In the genomic region with DNA sequence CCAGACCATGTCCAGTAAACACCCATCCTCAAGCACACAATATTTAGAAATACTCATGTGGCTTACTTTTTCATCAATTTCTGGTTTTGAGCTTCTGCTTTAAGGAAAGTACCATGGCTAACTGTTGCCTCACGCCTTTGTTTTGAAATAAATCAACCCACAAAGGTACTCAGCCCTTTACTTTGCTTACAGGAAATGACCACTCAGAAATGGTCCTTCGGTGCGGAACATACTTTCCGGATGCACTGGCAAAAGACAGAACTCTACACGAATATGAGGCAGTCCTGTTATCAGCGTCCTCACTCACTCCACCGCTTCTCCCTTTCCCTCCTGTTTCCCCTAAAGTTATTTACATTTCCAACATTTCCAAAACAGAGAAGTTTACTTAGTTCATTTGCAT, we compare ENCODE assay signal across 1 cellular context.
TF ChIP-seq lines count a peak whose summit lies in the region.

No MANE protein-coding gene starts in this region.

TF ChIP-seq in HepG2, 621 proteins besides CTCF, POLR2A, EP300 and RAD21:
- TF ChIP-seq FLYWCH1 (CRISPR knock-in tag; IDR thresholded peaks at IDR 0.05), result no peak
- TF ChIP-seq STAG1 (CRISPR knock-in tag; IDR thresholded peaks at IDR 0.05), result no peak
- no peak for TF ChIP-seq ZNF703 (CRISPR knock-in tag; IDR thresholded peaks at IDR 0.05; ENCODE audit: borderline replicate concordance)
- TF ChIP-seq, protein P1, sequence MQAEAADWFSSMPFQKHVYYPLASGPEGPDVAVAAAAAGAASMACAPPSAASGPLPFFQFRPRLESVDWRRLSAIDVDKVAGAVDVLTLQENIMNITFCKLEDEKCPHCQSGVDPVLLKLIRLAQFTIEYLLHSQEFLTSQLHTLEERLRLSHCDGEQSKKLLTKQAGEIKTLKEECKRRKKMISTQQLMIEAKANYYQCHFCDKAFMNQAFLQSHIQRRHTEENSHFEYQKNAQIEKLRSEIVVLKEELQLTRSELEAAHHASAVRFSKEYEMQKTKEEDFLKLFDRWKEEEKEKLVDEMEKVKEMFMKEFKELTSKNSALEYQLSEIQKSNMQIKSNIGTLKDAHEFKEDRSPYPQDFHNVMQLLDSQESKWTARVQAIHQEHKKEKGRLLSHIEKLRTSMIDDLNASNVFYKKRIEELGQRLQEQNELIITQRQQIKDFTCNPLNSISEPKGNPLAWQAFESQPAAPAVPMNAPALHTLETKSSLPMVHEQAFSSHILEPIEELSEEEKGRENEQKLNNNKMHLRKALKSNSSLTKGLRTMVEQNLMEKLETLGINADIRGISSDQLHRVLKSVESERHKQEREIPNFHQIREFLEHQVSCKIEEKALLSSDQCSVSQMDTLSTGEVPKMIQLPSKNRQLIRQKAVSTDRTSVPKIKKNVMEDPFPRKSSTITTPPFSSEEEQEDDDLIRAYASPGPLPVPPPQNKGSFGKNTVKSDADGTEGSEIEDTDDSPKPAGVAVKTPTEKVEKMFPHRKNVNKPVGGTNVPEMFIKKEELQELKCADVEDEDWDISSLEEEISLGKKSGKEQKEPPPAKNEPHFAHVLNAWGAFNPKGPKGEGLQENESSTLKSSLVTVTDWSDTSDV (CRISPR knock-in tag; IDR thresholded peaks at IDR 0.05), result no peak
- no peak for TF ChIP-seq ZNF781 (CRISPR knock-in tag; IDR thresholded peaks at IDR 0.05; ENCODE audit: borderline replicate concordance, not compliant biosample characterization)
- no peak for TF ChIP-seq ZNF652 (CRISPR knock-in tag; IDR thresholded peaks at IDR 0.05; ENCODE audit: borderline replicate concordance, low read depth)
- no peak for TF ChIP-seq TP53 (CRISPR knock-in tag; conservative IDR thresholded peaks at IDR 0.05)
- TF ChIP-seq ZBTB39 (CRISPR knock-in tag; IDR thresholded peaks at IDR 0.05), result no peak
- TF ChIP-seq NR2F6 (IDR thresholded peaks at IDR 0.05), result no peak
- TF ChIP-seq NR2F6 (CRISPR knock-in tag; IDR thresholded peaks at IDR 0.05), result no peak
- TF ChIP-seq ZNF607 (CRISPR knock-in tag; IDR thresholded peaks at IDR 0.05; ENCODE audit: borderline replicate concordance), result no peak
- TF ChIP-seq, protein P2, sequence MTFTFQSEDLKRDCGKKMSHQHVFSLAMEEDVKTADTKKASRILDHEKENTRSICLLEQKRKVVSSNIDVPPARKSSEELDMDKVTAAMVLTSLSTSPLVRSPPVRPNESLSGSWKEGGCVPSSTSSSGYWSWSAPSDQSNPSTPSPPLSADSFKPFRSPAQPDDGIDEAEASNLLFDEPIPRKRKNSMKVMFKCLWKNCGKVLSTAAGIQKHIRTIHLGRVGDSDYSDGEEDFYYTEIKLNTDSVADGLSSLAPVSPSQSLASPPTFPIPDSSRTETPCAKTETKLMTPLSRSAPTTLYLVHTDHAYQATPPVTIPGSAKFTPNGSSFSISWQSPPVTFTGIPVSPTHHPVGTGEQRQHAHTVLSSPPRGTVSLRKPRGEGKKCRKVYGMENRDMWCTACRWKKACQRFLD (CRISPR knock-in tag; IDR thresholded peaks at IDR 0.05; ENCODE audit: borderline replicate concordance), result no peak
- TF ChIP-seq PRDM10 (CRISPR knock-in tag; IDR thresholded peaks at IDR 0.05; ENCODE audit: low read depth), result no peak
TF ChIP-seq in HepG2: peak in this region for 0.
